ENCODE assay signal across 8 cellular contexts in genomic region chr15:91867581-91868026, GRCh38. TPM values are rescaled to one million over a fixed set of nuclear protein-coding genes. Genes with fewer than 3 reads are reported as not detected.
DNase-seq lines count a peak whose midpoint lies in the region; ATAC-seq and TF ChIP-seq lines count a peak whose summit lies in the region.

No MANE protein-coding gene starts in this region.

- CTCF ChIA-PET in BJ (lab: Yijun Ruan, JAX) (interaction anchor here (0.8 to 2.8 kb wide), 8 partner anchors 8 to 215 kb away, joined by 4 to 12 read pairs (median 4); partner anchors contain the start of gene SLCO3A1), PC-3 (lab: Charles Lee) (interaction anchor here (0.6 kb wide), 2 partner anchors 72 to 330 kb away, joined by 3 to 5 read pairs; no protein-coding TSS in a partner anchor)

- H3K4me1 ChIP-seq in PC-3 (ENCODE audit: insufficient read depth, low read length) (peaks cover 30% of the 10 kb centered on the region), osteoblast (ENCODE audit: insufficient read depth, low read length) (peaks cover 29% of the 10 kb centered on the region)

- no peaks in the 10 kb centered on the region for H3K9me3 ChIP-seq in PC-3 (ENCODE audit: low read length)
- no peaks in the 10 kb centered on the region for H3K9me3 ChIP-seq in osteoblast (ENCODE audit: low read depth, low read length)

- H3K36me3 ChIP-seq in BJ (ENCODE audit: control insufficient read depth, insufficient read depth, low read length), result no peaks in the 10 kb centered on the region
- no peaks in the 10 kb centered on the region for H3K36me3 ChIP-seq in PC-3 (ENCODE audit: low read depth, low read length)
- no peaks in the 10 kb centered on the region for H3K36me3 ChIP-seq in osteoblast (ENCODE audit: insufficient read depth, low read length)

- peak; percentile 58 for DNase-seq in BJ (ENCODE audit: low read depth)
- peak; percentile 91 for DNase-seq in PC-3
- peak; percentile 96 for DNase-seq in fibroblast of mammary gland (ENCODE audit: low read depth)
- peak; percentile 95 for DNase-seq in osteoblast (ENCODE audit: insufficient read length, low spot score, missing footprints)
- DNase-seq in RKO (ENCODE audit: low spot score), result no peak
- no peak for DNase-seq in HuH-7.5 (ENCODE audit: low spot score)

- intact Hi-C loops in PC-3 (cut with micrococcal nuclease), result no loop called here

- H3K79me2 ChIP-seq in PC-3 (ENCODE audit: low read length), result no peaks in the 10 kb centered on the region
- peaks cover 28% of the 10 kb centered on the region for H3K79me2 ChIP-seq in osteoblast (ENCODE audit: insufficient read depth, low read length)

- H2AFZ ChIP-seq in PC-3 (ENCODE audit: low read length), result peak overlapping the region; percentile 65; the same call in 1 of the 2 replicates
- peak overlapping the region; percentile 83 for H2AFZ ChIP-seq in osteoblast (ENCODE audit: low read length)

- BruUV-seq in PC-3 (replicated peaks; lab: Mats Ljungman, UMichigan), result no TSS peak

- H3K27ac ChIP-seq in PC-3 (ENCODE audit: low read length) (peak overlapping the region; percentile 65), osteoblast (ENCODE audit: low read depth, low read length) (peak overlapping the region; percentile 83)

- peak overlapping the region; percentile 72 for H3K4me2 ChIP-seq in PC-3 (ENCODE audit: low read length)
- peak overlapping the region; percentile 78 for H3K4me2 ChIP-seq in osteoblast (ENCODE audit: insufficient read depth, low read length)

- TF ChIP-seq CTCF in BJ (IDR thresholded peaks at IDR 0.05; ENCODE audit: insufficient read depth, low read depth, low read length) (no peak), PC-3 (conservative IDR thresholded peaks at IDR 0.05; ENCODE audit: low read depth, low read length) (no peak), fibroblast of mammary gland (conservative IDR thresholded peaks at IDR 0.05; ENCODE audit: control insufficient read depth, insufficient read depth, low read depth, low read length) (no peak), osteoblast (IDR thresholded peaks at IDR 0.05; ENCODE audit: extremely low read depth, low read depth, low read length) (no peak)

- no peak overlapping the region for H3K9ac ChIP-seq in PC-3 (ENCODE audit: low read length)

- no peaks in the 10 kb centered on the region for H3K9me2 ChIP-seq in PC-3 (replicated peaks; ENCODE audit: low read length)

- H3K4me3 ChIP-seq in BJ (ENCODE audit: low read depth, low read length) (no peak overlapping the region), PC-3 (ENCODE audit: low read length) (no peak overlapping the region), fibroblast of mammary gland (ENCODE audit: control insufficient read depth, low read depth, low read length) (peak overlapping the region; percentile 25), osteoblast (ENCODE audit: insufficient read depth, low read length) (peak overlapping the region; percentile 50)

- H3K27me3 ChIP-seq in BJ (ENCODE audit: control insufficient read depth, insufficient read depth, low read length) (no peaks in the 10 kb centered on the region), PC-3 (ENCODE audit: low read length) (no peaks in the 10 kb centered on the region), osteoblast (ENCODE audit: insufficient read depth, low read length) (no peaks in the 10 kb centered on the region)

- POLR2A ChIA-PET in BJ (lab: Charles Lee) (interaction anchor here (0.6 kb wide), 1 partner anchor 36 kb away, joined by 3 read pairs; no protein-coding TSS in a partner anchor), PC-3 (lab: Charles Lee; ENCODE audit: unreplicated experiment) (interaction anchor here (0.6 kb wide), 1 partner anchor 11 kb away, joined by 3 read pairs; no protein-coding TSS in a partner anchor)

- H4K20me1 ChIP-seq in PC-3 (ENCODE audit: low read length) (no peaks in the 10 kb centered on the region), osteoblast (ENCODE audit: insufficient read depth, low read length) (no peaks in the 10 kb centered on the region)

- peak; percentile 96 for ATAC-seq in PC-3
- no peak for ATAC-seq in GM18520 (IDR thresholded peaks at IDR 0.05; ENCODE audit: unreplicated experiment)
- no peak for ATAC-seq in GM21528 (IDR thresholded peaks at IDR 0.05; ENCODE audit: low FRiP score, unreplicated experiment)

- H3F3A ChIP-seq in PC-3 (ENCODE audit: low read length, unreplicated experiment), result no peaks in the 10 kb centered on the region

RNA-seq across cellular contexts. Expression of gene SLCO3A1, which starts 14.1 kb away (rescaled TPM):
- 5.2 and 7.8 TPM in 2 replicates for polyA plus RNA-seq in BJ (2011; rRNA removed)
- polyA minus RNA-seq in BJ (2011; rRNA and poly(A)+ RNA removed), result 6.3 and 12.5 TPM in 2 replicates
- total RNA-seq in PC-3 (2014; rRNA removed) (0.07 and 0.35 TPM in 2 replicates), osteoblast (5.3 and 5.4 TPM in 2 replicates)

Comparison
In these comparisons a context has a peak if more than half of its experiments do, and no peak if none do; other contexts are left out.
1. DNase-seq: peak in BJ (single experiment), PC-3 (single experiment), fibroblast of mammary gland (single experiment) and osteoblast (single experiment); none in RKO (single experiment) and HuH-7.5 (single experiment).
2. H3K4me3 ChIP-seq: peak in fibroblast of mammary gland (single experiment) and osteoblast (single experiment); none in BJ (single experiment) and PC-3 (single experiment).